19 cellular contexts compared by ENCODE assay signal in the genomic region with DNA sequence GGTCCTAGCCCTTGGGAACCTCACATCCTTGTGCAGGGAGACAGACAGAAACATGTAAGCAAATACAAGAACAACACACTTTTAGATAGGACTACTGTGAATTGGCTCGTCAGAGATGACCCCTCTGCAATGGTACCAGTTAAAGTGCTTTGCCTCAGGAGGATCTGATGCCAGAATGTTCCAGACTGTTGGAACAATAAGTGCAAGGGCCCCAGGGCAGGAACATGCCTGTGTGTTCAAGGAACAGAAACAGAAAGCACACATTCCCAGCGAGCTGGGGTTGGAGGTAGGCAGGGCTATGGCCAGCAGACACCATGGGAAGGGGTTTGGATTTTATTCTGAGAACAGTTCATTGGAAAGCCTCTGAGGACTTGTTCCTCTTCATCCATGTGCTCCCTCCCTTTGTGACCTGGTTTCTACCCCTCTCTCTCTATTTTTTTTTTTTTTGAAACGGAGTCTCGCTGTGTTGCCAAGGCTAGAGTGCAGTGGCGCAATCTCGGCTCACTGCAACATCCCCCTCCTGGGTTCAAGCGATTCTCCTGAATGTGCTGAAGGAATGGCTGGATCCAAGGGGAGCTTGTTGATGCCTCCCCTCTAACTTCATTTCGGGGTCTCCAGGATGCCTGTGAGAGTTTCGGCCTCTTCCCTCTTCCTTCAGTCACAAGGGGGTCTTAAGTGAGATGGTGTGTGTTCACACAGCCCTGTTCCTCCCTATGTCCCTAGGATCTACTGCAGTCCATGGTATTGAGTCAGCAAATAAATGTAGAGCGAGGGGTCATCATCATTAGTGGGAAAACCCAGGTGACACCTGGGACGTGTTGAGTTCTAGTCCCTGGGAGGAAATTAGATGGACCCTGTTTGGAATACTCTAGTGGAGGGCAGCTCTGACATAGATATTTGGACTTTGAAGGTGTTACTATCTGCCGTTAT. TPM values are rescaled to one million over a fixed set of nuclear protein-coding genes. Genes with fewer than 3 reads are reported as not detected.
DNase-seq lines count a peak whose midpoint lies in the region; ATAC-seq, FAIRE-seq and TF ChIP-seq lines count a peak whose summit lies in the region.
"Had no signal": no experiment of that assay in that cellular context is flagged by ENCODE, and none has a peak within 500 bp of the region (broad histone marks: within the 10 kb centered on the region; RNA-seq: fewer than 3 reads in every experiment).

No MANE protein-coding gene starts in this region.

- H3K4me3 ChIP-seq in mucosa of descending colon (no peak overlapping the region), small intestine (ENCODE audit: low read depth in 1 of 2, low read length in 2 of 2) (no peak overlapping the region)
- H3K4me3 ChIP-seq: BLaER1 treated with 17β-estradiol and CSF1 and Interleukin-3, amounts not matched to agents 10 nM and 100 nM; cardiac muscle cell; dorsolateral prefrontal cortex; PC-9; SK-N-MC had no signal

- H3K4me3 Mint-ChIP-seq in CD14-positive monocyte (peak overlapping the region in 1 of 2 donors; percentile 49), nephron progenitor cell (no peak overlapping the region)
- H3K4me3 Mint-ChIP-seq in activated T-helper 17 cell treated with anti-CD3 and anti-CD28 coated beads, Interleukin-2, amount 50 U/mL, for 72 hours = peak overlapping the region; percentile 59

- peaks cover 73 to 97% of the 10 kb centered on the region in 2 donors for H3K36me3 Mint-ChIP-seq in CD14-positive monocyte
- peaks cover 100% of the 10 kb centered on the region for H3K36me3 Mint-ChIP-seq in activated T-helper 17 cell treated with anti-CD3 and anti-CD28 coated beads, Interleukin-2, amount 50 U/mL, for 72 hours (ENCODE audit: low read depth)
- H3K36me3 Mint-ChIP-seq in nephron progenitor cell (ENCODE audit: low read depth) = no peaks in the 10 kb centered on the region

- H3K36me3 ChIP-seq in mucosa of descending colon (ENCODE audit: low read depth) = no peaks in the 10 kb centered on the region
- peaks cover 0 to 2% of the 10 kb centered on the region in 2 donors for H3K36me3 ChIP-seq in small intestine (ENCODE audit: control insufficient read depth in 2 of 2, insufficient read depth in 2 of 2, low read length in 2 of 2)
- H3K36me3 ChIP-seq: cardiac muscle cell had no signal

- H3K9me3 ChIP-seq in mucosa of descending colon (no peaks in the 10 kb centered on the region), small intestine (ENCODE audit: control insufficient read depth, low read depth) (no peaks in the 10 kb centered on the region)
- H3K9me3 ChIP-seq: BLaER1 treated with 17β-estradiol and CSF1 and Interleukin-3, amounts not matched to agents 10 nM and 100 nM had no signal

- no peak for TF ChIP-seq CTCF in 22Rv1 (IDR thresholded peaks at IDR 0.05)
- no peak for TF ChIP-seq CTCF in CD14-positive monocyte (IDR thresholded peaks at IDR 0.05)
- no peak for TF ChIP-seq CTCF in mucosa of descending colon (IDR thresholded peaks at IDR 0.05)
- TF ChIP-seq CTCF in nephron progenitor cell (IDR thresholded peaks at IDR 0.05) = no peak

- FAIRE-seq in small intestine (lab: Jason Lieb, UNC) = no peak

- no peak for ATAC-seq in activated T-helper 17 cell treated with anti-CD3 and anti-CD28 coated beads, Interleukin-2, amount 50 U/mL, for 72 hours (replicated peaks)
- peak; percentile 19 for ATAC-seq in mucosa of descending colon
- ATAC-seq: activated CD4-positive, CD25-positive, alpha-beta regulatory T cell treated with anti-CD3 and anti-CD28 coated beads, Interleukin-2, amount 50 U/mL, for 24 hours had no signal

- H3K4me1 Mint-ChIP-seq in CD14-positive monocyte (peaks cover 41% of the 10 kb centered on the region), nephron progenitor cell (peaks cover 5% of the 10 kb centered on the region)
- H3K4me1 Mint-ChIP-seq in activated T-helper 17 cell treated with anti-CD3 and anti-CD28 coated beads, Interleukin-2, amount 50 U/mL, for 72 hours = peaks cover 37% of the 10 kb centered on the region

- H3K4me1 ChIP-seq in mucosa of descending colon (ENCODE audit: low read depth) = no peaks in the 10 kb centered on the region
- H3K4me1 ChIP-seq in small intestine (ENCODE audit: control insufficient read depth in 2 of 2, insufficient read depth in 1 of 2, low read depth in 1 of 2, low read length in 1 of 2) = no peaks in the 10 kb centered on the region

- intact Hi-C loops in CD14-positive monocyte (cut with micrococcal nuclease) = no loop called here
- intact Hi-C loops in mucosa of descending colon (cut with DNase I, micrococcal nuclease) = no loop called here

- DNase-seq in CD14-positive monocyte (ENCODE audit: low spot score) (no peak), mucosa of descending colon (no peak), nephron progenitor cell (no peak), small intestine (no peak), HPDE6-E6E7 (ENCODE audit: extremely low spot score) (no peak), T1000 (lab: John Stamatoyannopoulos, UW) (no peak)
- DNase-seq: DMS53; NCI-H2171; NCI-H774; PC-9; stimulated activated CD4-positive, alpha-beta T cell treated with anti-CD3 and anti-CD28 coated beads, Interleukin-4, amount 100 ng/mL, for 4 hours; T-helper 9 cell had no signal

- H3K9me3 Mint-ChIP-seq in CD14-positive monocyte (no peaks in the 10 kb centered on the region), nephron progenitor cell (no peaks in the 10 kb centered on the region)
- no peaks in the 10 kb centered on the region for H3K9me3 Mint-ChIP-seq in activated T-helper 17 cell treated with anti-CD3 and anti-CD28 coated beads, Interleukin-2, amount 50 U/mL, for 72 hours

- H3K27ac Mint-ChIP-seq in CD14-positive monocyte (peak overlapping the region in 6 of 7 donors; percentile 43 to 85 (median 69)), nephron progenitor cell (no peak overlapping the region)
- H3K27ac Mint-ChIP-seq in activated T-helper 17 cell treated with anti-CD3 and anti-CD28 coated beads, Interleukin-2, amount 50 U/mL, for 72 hours = peak overlapping the region; percentile 50

- 81 to 85% (median 84%) methylated on average over 12 of the region's 12 CpGs for WGBS in small intestine, 3 donors

- H3K27me3 Mint-ChIP-seq in CD14-positive monocyte (ENCODE audit: low read depth in 3 of 3) (peaks cover 0 to 3% (median 2%) of the 10 kb centered on the region in 3 donors), nephron progenitor cell (ENCODE audit: low read depth, poor library complexity) (peaks cover 51% of the 10 kb centered on the region)
- no peaks in the 10 kb centered on the region for H3K27me3 Mint-ChIP-seq in activated T-helper 17 cell treated with anti-CD3 and anti-CD28 coated beads, Interleukin-2, amount 50 U/mL, for 72 hours

- no peaks in the 10 kb centered on the region for H3K27me3 ChIP-seq in small intestine (ENCODE audit: control insufficient read depth in 2 of 2, insufficient read depth in 2 of 2, low read length in 2 of 2)
- H3K27me3 ChIP-seq: BLaER1 treated with 17β-estradiol and CSF1 and Interleukin-3, amounts not matched to agents 10 nM and 100 nM; cardiac muscle cell; dorsolateral prefrontal cortex had no signal

- H3K27ac ChIP-seq in 22Rv1 = peak overlapping the region; percentile 34; the same call in 1 of the 2 replicates
- H3K27ac ChIP-seq in small intestine (ENCODE audit: low read depth in 1 of 2, low read length in 1 of 2) = no peak overlapping the region
- H3K27ac ChIP-seq: BLaER1 treated with 17β-estradiol and CSF1 and Interleukin-3, amounts not matched to agents 10 nM and 100 nM; cardiac muscle cell; PC-9; SK-N-MC had no signal

RNA-seq across cellular contexts. Expression of gene STAT5A, which starts 6.4 kb away (rescaled TPM):
- polyA plus RNA-seq in CD14-positive monocyte = 10 to 100 TPM; 30.5 to 49.8 TPM
- 100 to 1,000 TPM; 133 to 305 TPM for total RNA-seq in activated T-helper 17 cell treated with anti-CD3 and anti-CD28 coated beads, Interleukin-2, amount 50 U/mL, for 72 hours
- 10 to 100 TPM; 26.4 to 53.7 (median 29.7) TPM for total RNA-seq in mucosa of descending colon
- 10 to 100 TPM in 2 of 3 donors, 1 to 10 TPM in 1; 2.7 to 18.3 (median 11.3) TPM for polyA plus RNA-seq in small intestine

RNA-seq across cellular contexts. Expression of gene STAT5B, which starts 18.5 kb away (rescaled TPM):
- polyA plus RNA-seq in CD14-positive monocyte = 10 to 100 TPM; 28.5 to 47.9 TPM
- total RNA-seq in activated T-helper 17 cell treated with anti-CD3 and anti-CD28 coated beads, Interleukin-2, amount 50 U/mL, for 72 hours = 100 to 1,000 TPM; 124 to 255 TPM
- total RNA-seq in mucosa of descending colon = 10 to 100 TPM; 30.1 to 93.0 (median 32.2) TPM
- polyA plus RNA-seq in small intestine = 10 to 100 TPM; 13.4 to 22.0 (median 18.1) TPM
